ENCODE assay signal across 32 cellular contexts in the genomic region with DNA sequence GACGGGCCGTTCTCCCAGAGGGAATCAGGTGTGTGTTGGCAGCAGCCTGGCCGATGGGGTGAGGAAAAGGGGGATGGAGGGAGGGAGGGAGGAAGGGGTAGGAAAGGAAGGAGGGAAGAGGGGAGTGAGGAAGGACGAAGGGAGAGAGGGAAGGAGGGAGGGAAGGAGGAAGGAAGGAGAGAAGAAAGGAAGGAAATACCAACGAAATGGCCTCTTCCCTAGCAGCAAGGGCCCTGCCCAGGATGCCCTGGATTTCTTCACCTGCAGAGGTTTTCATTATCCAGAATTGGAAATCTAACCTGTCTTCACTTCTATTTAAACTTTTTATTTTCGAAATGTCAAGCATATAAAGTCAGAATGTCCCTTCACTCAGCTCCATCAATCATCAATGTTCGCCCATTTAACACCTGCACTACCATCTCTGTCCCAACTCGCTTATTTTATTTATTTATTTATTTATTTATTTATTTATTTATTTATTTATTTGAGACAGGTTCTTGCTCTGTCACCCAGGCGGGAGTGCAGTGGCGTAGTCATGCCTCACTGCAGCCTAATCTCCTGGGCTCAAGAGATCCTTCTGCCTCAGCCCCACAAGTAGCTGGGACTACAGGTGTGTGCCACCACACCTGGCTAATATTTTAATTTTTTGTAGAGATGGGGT.
"Had no signal": no experiment of that assay in that cellular context is flagged by ENCODE, and none has a peak within 500 bp of the region (broad histone marks: within the 10 kb centered on the region; RNA-seq: fewer than 3 reads in every experiment).

No MANE protein-coding gene starts in this region.

- H3K27me3 ChIP-seq: heart left ventricle, neural progenitor cell, neutrophil, right atrium auricular region, right lobe of liver, testis, thyroid gland, transverse colon, upper lobe of left lung had no signal

- FAIRE-seq: islet of Langerhans, kidney, urothelium cell line had no signal

- H3K27ac Mint-ChIP-seq: immature natural killer cell; mesothelial cell of epicardium; naive B cell; natural killer cell; nephron progenitor cell; neural progenitor cell; stimulated activated memory B cell treated with anti-CD40 and anti-IgM and Interleukin-4, amounts not matched to agents 10 μg/mL and 1 μg/mL and 100 μg/mL, for 72 hours; stimulated activated naive CD8-positive, alpha-beta T cell treated with anti-CD3 and anti-CD28 coated beads, Interleukin-15, amount 100 ng/mL, for 72 hours had no signal

- H3K36me3 Mint-ChIP-seq: natural killer cell had no signal

- H3K4me3 Mint-ChIP-seq: immature natural killer cell; mesothelial cell of epicardium; naive B cell; natural killer cell; nephron progenitor cell; neural progenitor cell; stimulated activated memory B cell treated with anti-CD40 and anti-IgM and Interleukin-4, amounts not matched to agents 10 μg/mL and 1 μg/mL and 100 μg/mL, for 72 hours; stimulated activated naive CD8-positive, alpha-beta T cell treated with anti-CD3 and anti-CD28 coated beads, Interleukin-15, amount 100 ng/mL, for 72 hours had no signal

- H3K4me1 ChIP-seq: heart left ventricle, neural progenitor cell, parathyroid adenoma, right atrium auricular region, testis, thyroid gland, transverse colon, upper lobe of left lung had no signal

- H3K4me1 Mint-ChIP-seq: immature natural killer cell; mesothelial cell of epicardium; naive B cell; natural killer cell; nephron progenitor cell; neural progenitor cell; stimulated activated memory B cell treated with anti-CD40 and anti-IgM and Interleukin-4, amounts not matched to agents 10 μg/mL and 1 μg/mL and 100 μg/mL, for 72 hours; stimulated activated naive CD8-positive, alpha-beta T cell treated with anti-CD3 and anti-CD28 coated beads, Interleukin-15, amount 100 ng/mL, for 72 hours had no signal

- H3K9ac ChIP-seq: neural progenitor cell, parathyroid adenoma had no signal

- H3K27ac ChIP-seq: left ventricle myocardium inferior, neural progenitor cell, neutrophil, parathyroid adenoma, right atrium auricular region, right lobe of liver, skin epidermis, testis, thyroid gland, transverse colon, upper lobe of left lung had no signal

- ATAC-seq: heart left ventricle; left colon; natural killer cell; stimulated activated memory B cell treated with anti-CD40 and anti-IgM and Interleukin-4, amounts not matched to agents 10 μg/mL and 1 μg/mL and 100 μg/mL, for 72 hours; stimulated activated naive CD8-positive, alpha-beta T cell treated with anti-CD3 and anti-CD28 coated beads, Interleukin-15, amount 100 ng/mL, for 72 hours had no signal

- H3K9me3 Mint-ChIP-seq: immature natural killer cell; naive B cell; natural killer cell; nephron progenitor cell; neural progenitor cell; stimulated activated memory B cell treated with anti-CD40 and anti-IgM and Interleukin-4, amounts not matched to agents 10 μg/mL and 1 μg/mL and 100 μg/mL, for 72 hours; stimulated activated naive CD8-positive, alpha-beta T cell treated with anti-CD3 and anti-CD28 coated beads, Interleukin-15, amount 100 ng/mL, for 72 hours had no signal

- H3K27me3 Mint-ChIP-seq: naive B cell; stimulated activated memory B cell treated with anti-CD40 and anti-IgM and Interleukin-4, amounts not matched to agents 10 μg/mL and 1 μg/mL and 100 μg/mL, for 72 hours; stimulated activated naive CD8-positive, alpha-beta T cell treated with anti-CD3 and anti-CD28 coated beads, Interleukin-15, amount 100 ng/mL, for 72 hours had no signal

- H2AFZ ChIP-seq: neural progenitor cell, parathyroid adenoma had no signal

- H3K9me3 ChIP-seq: heart left ventricle, left ventricle myocardium inferior, neutrophil, right atrium auricular region, right lobe of liver, testis, thyroid gland, transverse colon, upper lobe of left lung had no signal

- H3K4me2 ChIP-seq: neural progenitor cell had no signal

- H3K36me3 ChIP-seq: neural progenitor cell had no signal

- H3K4me3 ChIP-seq: heart left ventricle, left ventricle myocardium inferior, lung, neural progenitor cell, right atrium auricular region, right lobe of liver, skin epidermis, testis, thyroid gland, transverse colon, upper lobe of left lung had no signal

- DNase-seq: heart left ventricle; hypothalamus; immature natural killer cell; kidney; left colon; left ventricle myocardium inferior; mesendoderm; naive B cell; natural killer cell; nephron progenitor cell; occipital lobe; stimulated activated CD4-positive, alpha-beta T cell treated with anti-CD3 and anti-CD28 coated beads, Interleukin-12 subunit alpha, Interleukin-12 subunit beta, amount 100 ng/mL, for 4 hours; stimulated activated CD4-positive, alpha-beta T cell treated with anti-CD3 and anti-CD28 coated beads, Interleukin-15, amount 100 ng/mL, for 24 hours; stimulated activated CD4-positive, alpha-beta T cell treated with anti-CD3 and anti-CD28 coated beads, Interleukin-4, amount 100 ng/mL, for 24 hours; stimulated activated CD8-positive, alpha-beta memory T cell treated with anti-CD3 and anti-CD28 coated beads, Interleukin-4, amount 100 ng/mL, for 48 hours; stimulated activated naive CD4-positive, alpha-beta T cell treated with Interleukin-2 at 50 U/mL for 16 hours; stimulated activated naive CD8-positive, alpha-beta T cell treated with anti-CD3 and anti-CD28 coated beads, Interleukin-15, amount 100 ng/mL, for 72 hours; testis; thyroid gland; transverse colon; upper lobe of left lung had no signal
